In genomic region chr10:116139886-116140285, GRCh38 we compare ENCODE assay signal across 24 cellular contexts.
A peak's percentile ranks its signal among the peaks of the same experiment; 100 is the strongest.
DNase-seq lines count a peak whose midpoint lies in the region; TF ChIP-seq lines count a peak whose summit lies in the region.
"Had no signal": no experiment of that assay in that cellular context is flagged by ENCODE, and none has a peak within 500 bp of the region (broad histone marks: within the 10 kb centered on the region; RNA-seq: fewer than 3 reads in every experiment).

No MANE protein-coding gene starts in this region.

- H3K4me3 Mint-ChIP-seq in glutamatergic neuron (ENCODE audit: unreplicated experiment) (no peak overlapping the region), nephron progenitor cell (no peak overlapping the region)
- H3K4me3 Mint-ChIP-seq: CD14-positive monocyte; CD4-positive, alpha-beta memory T cell; CD4-positive, CD25-positive, alpha-beta regulatory T cell; CD8-positive, alpha-beta memory T cell had no signal

- H3K27ac Mint-ChIP-seq in glutamatergic neuron (ENCODE audit: unreplicated experiment) (peak overlapping the region; percentile 33), nephron progenitor cell (peak overlapping the region; percentile 17)
- H3K27ac Mint-ChIP-seq: CD14-positive monocyte; CD4-positive, alpha-beta memory T cell; CD4-positive, CD25-positive, alpha-beta regulatory T cell; CD8-positive, alpha-beta memory T cell had no signal

- H3K27ac ChIP-seq in esophagus muscularis mucosa (replicated peaks in 1 of 4), result no peak overlapping the region
- no peak overlapping the region for H3K27ac ChIP-seq in left ventricle myocardium inferior (replicated peaks)
- H3K27ac ChIP-seq: BLaER1 had no signal

- H3K27me3 Mint-ChIP-seq in glutamatergic neuron (ENCODE audit: unreplicated experiment), result peaks cover 7% of the 10 kb centered on the region
- peaks cover 17% of the 10 kb centered on the region for H3K27me3 Mint-ChIP-seq in nephron progenitor cell (ENCODE audit: low read depth, poor library complexity)
- H3K27me3 Mint-ChIP-seq: CD4-positive, alpha-beta memory T cell; CD8-positive, alpha-beta memory T cell had no signal

- WGBS in esophagus muscularis mucosa, result 64% methylated on average over 3 of the region's 3 CpGs

- H3K36me3 ChIP-seq in esophagus muscularis mucosa (no peaks in the 10 kb centered on the region), left ventricle myocardium inferior (no peaks in the 10 kb centered on the region)
- H3K36me3 ChIP-seq: BE2C, BLaER1 had no signal

- no peak for TF ChIP-seq POLR2A in esophagus muscularis mucosa (IDR thresholded peaks at IDR 0.05; ENCODE audit: low read depth)

- H3K27me3 ChIP-seq in esophagus muscularis mucosa, result no peaks in the 10 kb centered on the region
- peaks cover 10% of the 10 kb centered on the region for H3K27me3 ChIP-seq in left ventricle myocardium inferior (ENCODE audit: low read depth)
- H3K27me3 ChIP-seq: BE2C, BLaER1 had no signal

- no peak for TF ChIP-seq CTCF in esophagus muscularis mucosa (IDR thresholded peaks at IDR 0.05)
- TF ChIP-seq CTCF in glutamatergic neuron (IDR thresholded peaks at IDR 0.05; ENCODE audit: partially characterized antibody, unreplicated experiment), result no peak
- TF ChIP-seq CTCF in nephron progenitor cell (IDR thresholded peaks at IDR 0.05), result no peak
- no peak for TF ChIP-seq CTCF in left ventricle myocardium inferior (IDR thresholded peaks at IDR 0.05; ENCODE audit: borderline replicate concordance)

- H3K9me3 Mint-ChIP-seq in glutamatergic neuron (ENCODE audit: unreplicated experiment) (peaks cover 13% of the 10 kb centered on the region), nephron progenitor cell (no peaks in the 10 kb centered on the region)

- no peaks in the 10 kb centered on the region for H3K36me3 Mint-ChIP-seq in glutamatergic neuron (ENCODE audit: unreplicated experiment)
- no peaks in the 10 kb centered on the region for H3K36me3 Mint-ChIP-seq in nephron progenitor cell (ENCODE audit: low read depth)
- H3K36me3 Mint-ChIP-seq: CD14-positive monocyte; CD4-positive, alpha-beta memory T cell; CD4-positive, CD25-positive, alpha-beta regulatory T cell; CD8-positive, alpha-beta memory T cell had no signal

- H3K4me3 ChIP-seq in esophagus muscularis mucosa (no peak overlapping the region), left ventricle myocardium inferior (no peak overlapping the region)
- H3K4me3 ChIP-seq: BLaER1, GM12878 had no signal

- intact Hi-C loops in esophagus muscularis mucosa (cut with DNase I), result no loop called here
- intact Hi-C loops in left ventricle myocardium inferior (cut with micrococcal nuclease), result no loop called here

- H3K4me1 Mint-ChIP-seq in glutamatergic neuron (ENCODE audit: low read depth, unreplicated experiment), result peaks cover 71% of the 10 kb centered on the region
- H3K4me1 Mint-ChIP-seq in nephron progenitor cell, result peaks cover 28% of the 10 kb centered on the region
- H3K4me1 Mint-ChIP-seq: CD14-positive monocyte; CD4-positive, alpha-beta memory T cell; CD4-positive, CD25-positive, alpha-beta regulatory T cell; CD8-positive, alpha-beta memory T cell had no signal

- no peak for TF ChIP-seq EP300 in esophagus muscularis mucosa (IDR thresholded peaks at IDR 0.05)

- peak; percentile 64 for DNase-seq in esophagus muscularis mucosa (ENCODE audit: extremely low spot score)
- no peak for DNase-seq in glutamatergic neuron
- DNase-seq in nephron progenitor cell, result no peak
- DNase-seq in left ventricle myocardium inferior, result no peak
- no peak for DNase-seq in GOT3 (lab: John Stamatoyannopoulos, UW)
- no peak for DNase-seq in OCI-M2 (lab: John Stamatoyannopoulos, UW; ENCODE audit: unreplicated experiment)
- DNase-seq: 8988T; ACHN; BE2C; C1 segment of cervical spinal cord; CD4-positive, alpha-beta memory T cell; CD4-positive, CD25-positive, alpha-beta regulatory T cell; CD8-positive, alpha-beta memory T cell; COR-L47; DMS 273 treated with DMSO at 0.1 percent for 48 hours; DMS153; DMS53; DMS79; DND-41; EL; GDM1 had no signal

- H3K9me3 ChIP-seq in esophagus muscularis mucosa (no peaks in the 10 kb centered on the region), left ventricle myocardium inferior (replicated peaks) (no peaks in the 10 kb centered on the region)
- H3K9me3 ChIP-seq: BE2C, BLaER1 had no signal

- H3K4me1 ChIP-seq in esophagus muscularis mucosa (no peaks in the 10 kb centered on the region), left ventricle myocardium inferior (peaks cover 8% of the 10 kb centered on the region)
- H3K4me1 ChIP-seq: BE2C had no signal
